ENCODE assay signal across 9 cellular contexts in genomic region chr17:81909966-81910839, GRCh38. TPM values are rescaled to one million over a fixed set of nuclear protein-coding genes. Genes with fewer than 3 reads are reported as not detected.
A peak's percentile ranks its signal among the peaks of the same experiment; 100 is the strongest.
DNase-seq lines count a peak whose midpoint lies in the region; ATAC-seq, FAIRE-seq and TF ChIP-seq lines count a peak whose summit lies in the region.
"Had no signal": no experiment of that assay in that cellular context is flagged by ENCODE, and none has a peak within 500 bp of the region (broad histone marks: within the 10 kb centered on the region; RNA-seq: fewer than 3 reads in every experiment).

No MANE protein-coding gene starts in this region.

- WGBS in neuronal stem cell (ENCODE audit: extremely low coverage in 2 of 2, insufficient read length in 2 of 2, insufficient replicate concordance in 1 of 2), 2 donors: no CpG with 5 or more reads among the region's 23 CpGs

- peaks cover 4% of the 10 kb centered on the region for H3K36me3 ChIP-seq in Panc1 (ENCODE audit: control insufficient read depth, insufficient read depth, low read length)
- peaks cover 7 to 20% of the 10 kb centered on the region in 2 experiments for H3K36me3 ChIP-seq in endothelial cell of umbilical vein (ENCODE audit: control insufficient read depth in 2 of 2, extremely low read depth in 1 of 2, insufficient read depth in 2 of 2, low read length in 2 of 2)
- peaks cover 34 to 74% of the 10 kb centered on the region in 2 donors for H3K36me3 ChIP-seq in neuronal stem cell (replicated peaks in 1 of 2; ENCODE audit: control insufficient read depth in 2 of 2, insufficient read depth in 2 of 2, low read length in 2 of 2)

- no peak overlapping the region for H2BK12ac ChIP-seq in neuronal stem cell (ENCODE audit: low read length)

- no peaks in the 10 kb centered on the region for H3K79me2 ChIP-seq in endothelial cell of umbilical vein (ENCODE audit: control insufficient read depth, insufficient read depth, low read length)

- no peaks in the 10 kb centered on the region for H3K9me1 ChIP-seq in endothelial cell of umbilical vein (replicated peaks; ENCODE audit: control insufficient read depth, extremely low read depth, insufficient read depth, low read length)

- H3K9ac ChIP-seq in endothelial cell of umbilical vein (replicated peaks; ENCODE audit: extremely low read depth, insufficient read depth, low read length): peak overlapping the region; percentile 32
- peak overlapping the region; percentile 81 for H3K9ac ChIP-seq in neuronal stem cell (ENCODE audit: low read depth, low read length, poor library complexity)

- CTCF ChIA-PET in Panc1 (lab: Charles Lee) (no interaction called here), endothelial cell of umbilical vein (lab: Charles Lee) (interaction anchor here (1.7 kb wide), 1 partner anchor 16 kb away, joined by 4 read pairs; no protein-coding TSS in a partner anchor)

- no peak overlapping the region for H3K4ac ChIP-seq in neuronal stem cell (ENCODE audit: low read length)

- H3K23ac ChIP-seq in neuronal stem cell (ENCODE audit: low read depth, low read length, poor library complexity): no peak overlapping the region

- H3K9me3 ChIP-seq in Panc1 (ENCODE audit: control insufficient read depth, insufficient read depth, low read depth, low read length) (no peaks in the 10 kb centered on the region), endothelial cell of umbilical vein (replicated peaks; ENCODE audit: control insufficient read depth, insufficient read depth, low read length) (no peaks in the 10 kb centered on the region), neuronal stem cell (replicated peaks in 1 of 2; ENCODE audit: control insufficient read depth in 2 of 2, insufficient read depth in 1 of 2, low read depth in 1 of 2, low read length in 2 of 2) (no peaks in the 10 kb centered on the region)

- TF ChIP-seq CTCF in Panc1 (IDR thresholded peaks at IDR 0.05) (no peak), endothelial cell of umbilical vein (IDR thresholded peaks at IDR 0.05; ENCODE audit: extremely low read depth in 1 of 2, insufficient read depth in 1 of 2, low read depth in 1 of 2, low read length in 2 of 2) (no peak)

- dilution Hi-C loops in endothelial cell of umbilical vein (cut with MboI; ENCODE audit: extremely low pct_ligation_motif_present, low sequenced_read_pairs): no loop called here

- H3K18ac ChIP-seq in neuronal stem cell (ENCODE audit: low read length): peak overlapping the region; percentile 83

- H3K4me3 ChIP-seq in Panc1 (ENCODE audit: low read depth in 2 of 2, low read length in 2 of 2) (peak overlapping the region; percentile 76 to 95), endothelial cell of umbilical vein (replicated peaks in 1 of 3; ENCODE audit: insufficient read depth in 1 of 3, low read depth in 1 of 3, low read length in 3 of 3) (peak overlapping the region; percentile 56 to 72 (median 67)), neuronal stem cell (ENCODE audit: low read length in 2 of 2) (peak overlapping the region; percentile 76 to 95)

- no peak overlapping the region for H4K8ac ChIP-seq in neuronal stem cell (ENCODE audit: low read depth, low read length)

- H3K14ac ChIP-seq in neuronal stem cell (ENCODE audit: low read length): peak overlapping the region; percentile 2

- no peak overlapping the region for H2BK120ac ChIP-seq in neuronal stem cell (ENCODE audit: low read depth, low read length)

- H3K79me1 ChIP-seq in neuronal stem cell (ENCODE audit: low read depth, low read length): peaks cover 5% of the 10 kb centered on the region

- H4K20me1 ChIP-seq in endothelial cell of umbilical vein (replicated peaks; ENCODE audit: control insufficient read depth, extremely low read depth, insufficient read depth, low read length): no peaks in the 10 kb centered on the region

- peak; percentile 3 for ATAC-seq in Panc1
- no peak for ATAC-seq in HG02759 (IDR thresholded peaks at IDR 0.05; ENCODE audit: unreplicated experiment)
- no peak for ATAC-seq in HG03571 (IDR thresholded peaks at IDR 0.05; ENCODE audit: unreplicated experiment)

- peak overlapping the region; percentile 91 for H3K27ac ChIP-seq in Panc1 (ENCODE audit: low read length)
- no peak overlapping the region for H3K27ac ChIP-seq in endothelial cell of umbilical vein (ENCODE audit: insufficient read depth, low read depth, low read length)
- H3K27ac ChIP-seq in neuronal stem cell (replicated peaks; ENCODE audit: low read length): no peak overlapping the region

- H2AFZ ChIP-seq in endothelial cell of umbilical vein (ENCODE audit: low read depth, low read length) (peak overlapping the region; percentile 9), neuronal stem cell (ENCODE audit: low read length) (peak overlapping the region; percentile 73)

- FAIRE-seq in endothelial cell of umbilical vein (lab: Jason Lieb, UNC): peak; percentile 82
- FAIRE-seq: A204.1 had no signal

- H3K4me2 ChIP-seq in endothelial cell of umbilical vein (ENCODE audit: insufficient read depth, low read length) (peak overlapping the region; percentile 79), neuronal stem cell (ENCODE audit: insufficient read depth, low read length, poor library complexity, severe bottlenecking) (peak overlapping the region; percentile 98)

- H3K27me3 ChIP-seq in Panc1 (ENCODE audit: control insufficient read depth, insufficient read depth, low read length) (no peaks in the 10 kb centered on the region), endothelial cell of umbilical vein (ENCODE audit: control insufficient read depth in 2 of 2, insufficient read depth in 2 of 2, low read length in 2 of 2) (no peaks in the 10 kb centered on the region), neuronal stem cell (ENCODE audit: control insufficient read depth in 3 of 3, insufficient read depth in 3 of 3, low read depth in 1 of 3, low read length in 3 of 3) (no peaks in the 10 kb centered on the region)

- BruUV-seq in Panc1 (replicated peaks; lab: Mats Ljungman, UMichigan) (no TSS peak), endothelial cell of umbilical vein (replicated peaks; lab: Mats Ljungman, UMichigan) (no TSS peak)

- no peak overlapping the region for H2AK5ac ChIP-seq in neuronal stem cell (ENCODE audit: low read depth, low read length)

- DNase-seq in DMS 273 (lab: John Stamatoyannopoulos, UW; ENCODE audit: unreplicated experiment): peak; percentile 42
- DNase-seq in DMS 273 treated with DMSO at 0.1 percent for 48 hours (lab: John Stamatoyannopoulos, UW): no peak
- DNase-seq in Panc1 (ENCODE audit: low read depth, low spot score): no peak
- no peak for DNase-seq in endothelial cell of umbilical vein (ENCODE audit: low read depth, low spot score)
- no peak for DNase-seq in neuronal stem cell (ENCODE audit: low spot score)
- DNase-seq in 8988T: no peak

- POLR2A ChIA-PET in Panc1 (lab: Charles Lee): interaction anchor here (0.6 kb wide), 2 partner anchors 16 to 18 kb away, joined by 5 to 6 read pairs; no protein-coding TSS in a partner anchor
- POLR2A ChIA-PET in endothelial cell of umbilical vein (lab: Charles Lee): no interaction called here

- H3K4me1 ChIP-seq in Panc1 (ENCODE audit: control insufficient read depth, insufficient read depth, low read length): peaks cover 21% of the 10 kb centered on the region
- peaks cover 6% of the 10 kb centered on the region for H3K4me1 ChIP-seq in endothelial cell of umbilical vein (ENCODE audit: control insufficient read depth, extremely low read depth, insufficient read depth, low read length)
- H3K4me1 ChIP-seq in neuronal stem cell (ENCODE audit: control insufficient read depth in 2 of 2, insufficient read depth in 1 of 2, low read depth in 1 of 2, low read length in 2 of 2): peaks cover 4 to 10% of the 10 kb centered on the region in 2 donors

- no peak for TF ChIP-seq POLR2A in endothelial cell of umbilical vein (IDR thresholded peaks at IDR 0.05; ENCODE audit: low read depth, low read length)

- no peak overlapping the region for H2BK5ac ChIP-seq in neuronal stem cell (ENCODE audit: low read length)

- no peak overlapping the region for H4K91ac ChIP-seq in neuronal stem cell (ENCODE audit: low read depth, low read length, poor library complexity)

- intact Hi-C loops in Panc1 (cut with micrococcal nuclease; ENCODE audit: unreplicated experiment): no loop called here
- intact Hi-C loops in endothelial cell of umbilical vein (cut with micrococcal nuclease): loop anchor here (2.0 kb wide), 2 partner anchors 19 to 39 kb away; partner anchors contain the start of genes ALYREF, ANAPC11 and ARHGDIA

- in situ Hi-C loops in Panc1 (cut with HindIII; ENCODE audit: low pct_unique_long_range_greater_than_20kb, low sequenced_read_pairs): no loop called here

- no peak overlapping the region for H2BK15ac ChIP-seq in neuronal stem cell (ENCODE audit: low read length)

RNA-seq across cellular contexts. Expression of gene PCYT2, which starts 1.0 kb away (rescaled TPM):
- total RNA-seq in Panc1 (2021; ENCODE audit: unreplicated experiment) (91.2 TPM), endothelial cell of umbilical vein (52.3 and 57.1 TPM in 2 replicates)
- 101 TPM for polyA plus RNA-seq in Panc1 (2012; ENCODE audit: insufficient read length)
- polyA plus RNA-seq in endothelial cell of umbilical vein: 52.0 and 54.6 TPM in 2 replicates
- 46.0 and 49.9 TPM in 2 replicates for polyA plus RNA-seq in endothelial cell of umbilical vein (2011; cell fraction: cytosol; rRNA removed)
- polyA plus RNA-seq in endothelial cell of umbilical vein (2011; cell fraction: nucleus; rRNA removed): 75.1 and 77.2 TPM in 2 replicates
- 25.4 and 27.0 TPM in 2 replicates for polyA plus RNA-seq in endothelial cell of umbilical vein (2012)
- 34.8 and 35.2 TPM in 2 replicates for polyA minus RNA-seq in endothelial cell of umbilical vein
- polyA minus RNA-seq in endothelial cell of umbilical vein (2011; cell fraction: cytosol; rRNA and poly(A)+ RNA removed): 16.9 TPM
- 11.0 and 18.7 TPM in 2 replicates for polyA minus RNA-seq in endothelial cell of umbilical vein (2011; cell fraction: nucleus; rRNA and poly(A)+ RNA removed)
- polyA plus RNA-seq in neuronal stem cell (2013, experiment 1 of 2): 16.8 TPM
- 15.9 TPM for polyA plus RNA-seq in neuronal stem cell (2013, experiment 2 of 2)

RNA-seq across cellular contexts. Expression of gene SIRT7, which starts 7.8 kb away (rescaled TPM):
- 82.5 TPM for total RNA-seq in Panc1 (2021; ENCODE audit: unreplicated experiment)
- polyA plus RNA-seq in Panc1 (2012; ENCODE audit: insufficient read length): 79.6 TPM
- 24.3 and 28.8 TPM in 2 replicates for total RNA-seq in endothelial cell of umbilical vein
- polyA plus RNA-seq in endothelial cell of umbilical vein: 9.5 and 11.6 TPM in 2 replicates
- 5.6 and 7.1 TPM in 2 replicates for polyA plus RNA-seq in endothelial cell of umbilical vein (2011; cell fraction: cytosol; rRNA removed)
- 37.6 and 38.6 TPM in 2 replicates for polyA plus RNA-seq in endothelial cell of umbilical vein (2011; cell fraction: nucleus; rRNA removed)
- 14.2 and 15.4 TPM in 2 replicates for polyA plus RNA-seq in endothelial cell of umbilical vein (2012)
- 13.1 and 18.4 TPM in 2 replicates for polyA minus RNA-seq in endothelial cell of umbilical vein
- polyA minus RNA-seq in endothelial cell of umbilical vein (2011; cell fraction: cytosol; rRNA and poly(A)+ RNA removed): 23.1 TPM
- 19.7 and 32.4 TPM in 2 replicates for polyA minus RNA-seq in endothelial cell of umbilical vein (2011; cell fraction: nucleus; rRNA and poly(A)+ RNA removed)
- polyA plus RNA-seq in neuronal stem cell (2013, experiment 1 of 2): 5.2 TPM
- 5.1 TPM for polyA plus RNA-seq in neuronal stem cell (2013, experiment 2 of 2)

RNA-seq across cellular contexts. Expression of gene NPB, which starts 8.2 kb away (rescaled TPM):
- total RNA-seq in Panc1 (2021; ENCODE audit: unreplicated experiment) (3.9 TPM), endothelial cell of umbilical vein (0.42 TPM in 1 of 2 replicates, not detected in the other)
- 3.3 TPM for polyA plus RNA-seq in Panc1 (2012; ENCODE audit: insufficient read length)
- 0.33 and 0.81 TPM in 2 replicates for polyA plus RNA-seq in endothelial cell of umbilical vein
- polyA plus RNA-seq in endothelial cell of umbilical vein (2011; cell fraction: cytosol; rRNA removed): 0.09 and 0.23 TPM in 2 replicates
- polyA plus RNA-seq in endothelial cell of umbilical vein (2011; cell fraction: nucleus; rRNA removed): not detected in 2 replicates
- polyA plus RNA-seq in endothelial cell of umbilical vein (2012): 0.41 TPM in 1 of 2 replicates, not detected in the other
- not detected in 2 replicates for polyA minus RNA-seq in endothelial cell of umbilical vein
- polyA minus RNA-seq in endothelial cell of umbilical vein (2011; cell fraction: cytosol; rRNA and poly(A)+ RNA removed): not detected
- not detected in 2 replicates for polyA minus RNA-seq in endothelial cell of umbilical vein (2011; cell fraction: nucleus; rRNA and poly(A)+ RNA removed)
- 2.0 TPM for polyA plus RNA-seq in neuronal stem cell (2013, experiment 1 of 2)
- 1.5 TPM for polyA plus RNA-seq in neuronal stem cell (2013, experiment 2 of 2)

RNA-seq across cellular contexts. Expression of gene MAFG, which starts 17.3 kb away (rescaled TPM):
- total RNA-seq in Panc1 (2021; ENCODE audit: unreplicated experiment) (57.0 TPM), endothelial cell of umbilical vein (30.5 and 35.0 TPM in 2 replicates)
- polyA plus RNA-seq in Panc1 (2012; ENCODE audit: insufficient read length): 48.3 TPM
- 27.6 and 28.0 TPM in 2 replicates for polyA plus RNA-seq in endothelial cell of umbilical vein
- polyA plus RNA-seq in endothelial cell of umbilical vein (2011; cell fraction: cytosol; rRNA removed): 18.8 and 19.6 TPM in 2 replicates
- 91.2 and 91.3 TPM in 2 replicates for polyA plus RNA-seq in endothelial cell of umbilical vein (2011; cell fraction: nucleus; rRNA removed)
- polyA plus RNA-seq in endothelial cell of umbilical vein (2012): 18.8 and 25.2 TPM in 2 replicates
- polyA minus RNA-seq in endothelial cell of umbilical vein: 19.3 and 20.4 TPM in 2 replicates
- polyA minus RNA-seq in endothelial cell of umbilical vein (2011; cell fraction: cytosol; rRNA and poly(A)+ RNA removed): 8.0 TPM
- 12.0 and 14.9 TPM in 2 replicates for polyA minus RNA-seq in endothelial cell of umbilical vein (2011; cell fraction: nucleus; rRNA and poly(A)+ RNA removed)
- 16.1 TPM for polyA plus RNA-seq in neuronal stem cell (2013, experiment 1 of 2)
- polyA plus RNA-seq in neuronal stem cell (2013, experiment 2 of 2): 17.2 TPM

RNA-seq across cellular contexts. Expression of gene ANAPC11, which starts 18.7 kb away (rescaled TPM):
- total RNA-seq in Panc1 (2021; ENCODE audit: unreplicated experiment) (218 TPM), endothelial cell of umbilical vein (126 and 128 TPM in 2 replicates)
- polyA plus RNA-seq in Panc1 (2012; ENCODE audit: insufficient read length): 339 TPM
- 801 and 844 TPM in 2 replicates for polyA plus RNA-seq in endothelial cell of umbilical vein
- polyA plus RNA-seq in endothelial cell of umbilical vein (2011; cell fraction: cytosol; rRNA removed): 408 and 478 TPM in 2 replicates
- 130 and 153 TPM in 2 replicates for polyA plus RNA-seq in endothelial cell of umbilical vein (2011; cell fraction: nucleus; rRNA removed)
- polyA plus RNA-seq in endothelial cell of umbilical vein (2012): 181 and 236 TPM in 2 replicates
- polyA minus RNA-seq in endothelial cell of umbilical vein: 90.8 and 105 TPM in 2 replicates
- polyA minus RNA-seq in endothelial cell of umbilical vein (2011; cell fraction: cytosol; rRNA and poly(A)+ RNA removed): 57.0 TPM
- 14.8 and 21.0 TPM in 2 replicates for polyA minus RNA-seq in endothelial cell of umbilical vein (2011; cell fraction: nucleus; rRNA and poly(A)+ RNA removed)
- polyA plus RNA-seq in neuronal stem cell (2013, experiment 1 of 2): 316 TPM
- 330 TPM for polyA plus RNA-seq in neuronal stem cell (2013, experiment 2 of 2)
